ENCODE assay signal across 10 cellular contexts in genomic region chr21:37920302-37920701, GRCh38. TPM values are rescaled to one million over a fixed set of nuclear protein-coding genes. Genes with fewer than 3 reads are reported as not detected.
"Had no signal": no experiment of that assay in that cellular context is flagged by ENCODE, and none has a peak within 500 bp of the region (broad histone marks: within the 10 kb centered on the region; RNA-seq: fewer than 3 reads in every experiment).

No MANE protein-coding gene starts in this region.

RNA-seq across cellular contexts. Expression of gene KCNJ6, which starts 4.0 kb away (rescaled TPM):
- total RNA-seq: dermis microvascular lymphatic vessel endothelial cell, esophagus mucosa, esophagus squamous epithelium, gastrocnemius medialis, heart right ventricle, left cardiac atrium, left ventricle myocardium superior, mammary epithelial cell, mesenteric fat pad had no signal
- polyA plus RNA-seq: heart right ventricle, keratinocyte had no signal
